ENCODE assay signal across 1 cellular context in genomic region chr20:51597389-51598231, GRCh38.
TF ChIP-seq lines count a peak whose summit lies in the region.

No MANE protein-coding gene starts in this region.

TF ChIP-seq in H1, 55 proteins besides CTCF, POLR2A, EP300 and RAD21:
- TF ChIP-seq HDAC6 (IDR thresholded peaks at IDR 0.05; ENCODE audit: low read depth, low read length) (no peak), MAX (IDR thresholded peaks at IDR 0.05) (peak; percentile 34; the same call in 1 of the 2 replicates), SUZ12 (IDR thresholded peaks at IDR 0.05; ENCODE audit: low read length) (no peak)
